1 cellular context compared by ENCODE assay signal in genomic region chr22:19847345-19847632, GRCh38.
TF ChIP-seq lines count a peak whose summit lies in the region.

No MANE protein-coding gene starts in this region.

TF ChIP-seq in H1, 55 proteins besides CTCF, POLR2A, EP300 and RAD21 (continued from another document):
- TF ChIP-seq NRF1 (IDR thresholded peaks at IDR 0.05; ENCODE audit: low read depth, low read length) (no peak), CHD1 (IDR thresholded peaks at IDR 0.05; ENCODE audit: low read depth, low read length) (no peak), TAF1 (IDR thresholded peaks at IDR 0.05; ENCODE audit: low read depth, low read length) (no peak), KDM1A (IDR thresholded peaks at IDR 0.05; ENCODE audit: borderline replicate concordance, low read length) (no peak), CHD2 (IDR thresholded peaks at IDR 0.05; ENCODE audit: low read length) (no peak), JUN (IDR thresholded peaks at IDR 0.05; ENCODE audit: low read depth, low read length) (no peak), SAP30 (IDR thresholded peaks at IDR 0.05; ENCODE audit: insufficient read depth, insufficient replicate concordance, low read length) (no peak), RBBP5 (IDR thresholded peaks at IDR 0.05; ENCODE audit: borderline replicate concordance, low read depth, low read length) (no peak), ATF3 (IDR thresholded peaks at IDR 0.05; ENCODE audit: insufficient read depth, low read depth, low read length) (no peak), CEBPB (IDR thresholded peaks at IDR 0.05; ENCODE audit: low read depth, low read length) (no peak), TAF7 (optimal IDR thresholded peaks at IDR 0.05; ENCODE audit: borderline replicate concordance, low read depth, low read length) (no peak), CTBP2 (IDR thresholded peaks at IDR 0.05; ENCODE audit: borderline replicate concordance, insufficient read depth, insufficient read length, low read length) (no peak)
